8 cellular contexts compared by ENCODE assay signal in genomic region chr1:220089650-220090556, GRCh38. TPM values are rescaled to one million over a fixed set of nuclear protein-coding genes. Genes with fewer than 3 reads are reported as not detected.
DNase-seq lines count a peak whose midpoint lies in the region; ATAC-seq and TF ChIP-seq lines count a peak whose summit lies in the region.

A gene with protein sequence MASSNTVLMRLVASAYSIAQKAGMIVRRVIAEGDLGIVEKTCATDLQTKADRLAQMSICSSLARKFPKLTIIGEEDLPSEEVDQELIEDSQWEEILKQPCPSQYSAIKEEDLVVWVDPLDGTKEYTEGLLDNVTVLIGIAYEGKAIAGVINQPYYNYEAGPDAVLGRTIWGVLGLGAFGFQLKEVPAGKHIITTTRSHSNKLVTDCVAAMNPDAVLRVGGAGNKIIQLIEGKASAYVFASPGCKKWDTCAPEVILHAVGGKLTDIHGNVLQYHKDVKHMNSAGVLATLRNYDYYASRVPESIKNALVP (minus strand): TSS chr1:220089788. CDS start chr1:220079846, 9,942 bp downstream.

- H3K27me3 ChIP-seq in CD4-positive, alpha-beta T cell (ENCODE audit: control insufficient read depth, insufficient read depth, low read length): no peaks in the 10 kb centered on the region
- no peaks in the 10 kb centered on the region for H3K27me3 ChIP-seq in duodenal mucosa (ENCODE audit: control insufficient read depth in 1 of 2, insufficient read depth in 2 of 2, low read length in 2 of 2)

- H3K36me3 ChIP-seq in duodenal mucosa (ENCODE audit: control insufficient read depth in 1 of 2, insufficient read depth in 2 of 2, low read length in 2 of 2): no peaks in the 10 kb centered on the region

- 3 to 6% methylated on average over 35 of the region's 35 CpGs for WGBS in lower leg skin, 2 donors

- H3K9me3 Mint-ChIP-seq in CD4-positive, alpha-beta T cell: no peaks in the 10 kb centered on the region
- H3K9me3 Mint-ChIP-seq in activated CD4-positive, alpha-beta memory T cell treated with anti-CD3 and anti-CD28 coated beads for 36 hours: no peaks in the 10 kb centered on the region

- H3K4me1 Mint-ChIP-seq in CD4-positive, alpha-beta T cell (ENCODE audit: low read depth): peaks cover 24% of the 10 kb centered on the region
- H3K4me1 Mint-ChIP-seq in activated CD4-positive, alpha-beta memory T cell treated with anti-CD3 and anti-CD28 coated beads for 36 hours (ENCODE audit: low read depth): peaks cover 10% of the 10 kb centered on the region

- peak within 1 kb of the TSS; percentile 58 for H3K27ac ChIP-seq in CD4-positive, alpha-beta T cell (ENCODE audit: low read depth, low read length)
- H3K27ac ChIP-seq in duodenal mucosa (ENCODE audit: low read depth, low read length): peak within 1 kb of the TSS; percentile 24

- TF ChIP-seq CTCF in CD4-positive, alpha-beta T cell (IDR thresholded peaks at IDR 0.05): no peak
- TF ChIP-seq CTCF in lower leg skin (IDR thresholded peaks at IDR 0.05): no peak

- CTCF ChIA-PET in CD4-positive, alpha-beta T cell (lab: Charles Lee): interaction anchor here (0.6 to 2.6 kb wide), 6 partner anchors 23 to 164 kb away, joined by 3 to 14 read pairs (median 5); partner anchors contain the start of gene EPRS1
- CTCF ChIA-PET in activated CD4-positive, alpha-beta memory T cell treated with anti-CD3 and anti-CD28 coated beads for 36 hours (lab: Charles Lee): interaction anchor here (0.6 to 2.0 kb wide), 5 partner anchors 8 to 129 kb away, joined by 3 to 16 read pairs (median 3); partner anchors contain the start of gene EPRS1

- H3K9ac ChIP-seq in duodenal mucosa (ENCODE audit: low read depth in 1 of 2, low read length in 2 of 2): peak within 1 kb of the TSS; percentile 67 to 78

- peaks cover 13% of the 10 kb centered on the region for H3K36me3 Mint-ChIP-seq in CD4-positive, alpha-beta T cell (ENCODE audit: low read depth)
- no peaks in the 10 kb centered on the region for H3K36me3 Mint-ChIP-seq in activated CD4-positive, alpha-beta memory T cell treated with anti-CD3 and anti-CD28 coated beads for 36 hours

- peak within 1 kb of the TSS; percentile 79 for H3K27ac Mint-ChIP-seq in CD4-positive, alpha-beta T cell
- H3K27ac Mint-ChIP-seq in activated CD4-positive, alpha-beta memory T cell treated with anti-CD3 and anti-CD28 coated beads for 36 hours: peak within 1 kb of the TSS; percentile 82

- no peaks in the 10 kb centered on the region for H3K9me3 ChIP-seq in CD4-positive, alpha-beta T cell (ENCODE audit: control insufficient read depth, low read length)
- no peaks in the 10 kb centered on the region for H3K9me3 ChIP-seq in duodenal mucosa (ENCODE audit: control insufficient read depth in 1 of 2, low read length in 2 of 2)

- H3K27me3 Mint-ChIP-seq in CD4-positive, alpha-beta T cell: no peaks in the 10 kb centered on the region
- no peaks in the 10 kb centered on the region for H3K27me3 Mint-ChIP-seq in activated CD4-positive, alpha-beta memory T cell treated with anti-CD3 and anti-CD28 coated beads for 36 hours

- intact Hi-C loops in CD4-positive, alpha-beta T cell (cut with DNase I, micrococcal nuclease): loop anchor here (1.0 to 10.0 kb wide), 2 partner anchors 44 to 915 kb away; partner anchors contain the start of genes EPRS1 (in 1 of the 2) and LYPLAL1 (in 1 of the 2)
- intact Hi-C loops in activated CD4-positive, alpha-beta memory T cell treated with anti-CD3 and anti-CD28 coated beads for 36 hours (cut with micrococcal nuclease): loop anchor here (1.0 to 10.0 kb wide), 3 partner anchors 44 to 1805 kb away; partner anchors contain the start of genes EPRS1, RAB3GAP2 and RRP15
- intact Hi-C loops in lower leg skin (cut with DNase I; ENCODE audit: low total_unique reads): no loop called here

- TF ChIP-seq POLR2A in lower leg skin (IDR thresholded peaks at IDR 0.05): no peak

- ATAC-seq in CD4-positive, alpha-beta T cell (ENCODE audit: poor library complexity): peak; percentile 76
- ATAC-seq in GM19438 (IDR thresholded peaks at IDR 0.05; ENCODE audit: low read depth, unreplicated experiment): peak; percentile 53
- peak; percentile 63 for ATAC-seq in HG03575 (IDR thresholded peaks at IDR 0.05; ENCODE audit: extremely low read depth, insufficient number of reproducible peaks, low FRiP score, unreplicated experiment)

- POLR2A ChIA-PET in CD4-positive, alpha-beta T cell (lab: Charles Lee): interaction anchor here (0.6 to 2.4 kb wide), 11 partner anchors 9 to 1805 kb away, joined by 3 to 22 read pairs (median 4); partner anchors contain the start of genes EPRS1 and RRP15
- POLR2A ChIA-PET in activated CD4-positive, alpha-beta memory T cell treated with anti-CD3 and anti-CD28 coated beads for 36 hours (lab: Charles Lee): interaction anchor here (1.4 kb wide), 1 partner anchor 43 kb away, joined by 5 read pairs; the partner anchor contains the start of gene EPRS1

- H3K4me1 ChIP-seq in duodenal mucosa (ENCODE audit: control insufficient read depth in 1 of 2, insufficient read depth in 2 of 2, low read length in 2 of 2): peaks cover 3 to 14% of the 10 kb centered on the region in 2 donors

- peak within 1 kb of the TSS; percentile 94 for H3K4me3 Mint-ChIP-seq in CD4-positive, alpha-beta T cell
- H3K4me3 Mint-ChIP-seq in activated CD4-positive, alpha-beta memory T cell treated with anti-CD3 and anti-CD28 coated beads for 36 hours: peak within 1 kb of the TSS; percentile 88

- peak; percentile 94 to 100 (median 98) for DNase-seq in CD4-positive, alpha-beta T cell
- DNase-seq in NCI-H82 treated with DMSO at 0.1 percent for 48 hours (lab: John Stamatoyannopoulos, UW; ENCODE audit: unreplicated experiment) (peak; percentile 90), lower leg skin (ENCODE audit: low spot score in 2 of 2) (peak; percentile 95 to 98)
- peak; percentile 98 for DNase-seq in activated CD4-positive, alpha-beta memory T cell treated with anti-CD3 and anti-CD28 coated beads for 36 hours
- DNase-seq in stimulated activated CD4-positive, alpha-beta T cell treated with anti-CD3 and anti-CD28 coated beads, Interleukin-4, amount 100 ng/mL, for 48 hours (ENCODE audit: low read depth in 2 of 2): peak; percentile 95 to 98

- H3K4me3 ChIP-seq in duodenal mucosa (ENCODE audit: low read depth in 1 of 2, low read length in 2 of 2) (peak within 1 kb of the TSS; percentile 94 to 96), lower leg skin (ENCODE audit: low read depth, poor library complexity, severe bottlenecking) (peak within 1 kb of the TSS; percentile 42)

RNA-seq across cellular contexts. Expression of the gene that starts here (rescaled TPM):
- total RNA-seq in CD4-positive, alpha-beta T cell: 1 to 10 TPM; 1.1 to 2.5 TPM
- total RNA-seq in activated CD4-positive, alpha-beta memory T cell treated with anti-CD3 and anti-CD28 coated beads for 36 hours: 10 to 100 TPM; 20.5 to 25.8 TPM
- total RNA-seq in lower leg skin: 10 to 100 TPM; 14.4 to 26.0 (median 19.3) TPM

Comparison
In these comparisons a context has a peak if more than half of its experiments do, and no peak if none do; other contexts are left out.
1. Peak in every context shown above with its lines: DNase-seq, ATAC-seq, H3K4me3 ChIP-seq and H3K27ac ChIP-seq.
2. RNA of the gene that starts here (total RNA-seq): 20.5 to 25.8 TPM in activated CD4-positive, alpha-beta memory T cell treated with anti-CD3 and anti-CD28 coated beads for 36 hours and 14.4 to 26.0 TPM in lower leg skin; 1.1 to 2.5 TPM in CD4-positive, alpha-beta T cell; every median in the first group is over 4 times any median in the second.